Comparison of ENCODE assay signal across 24 cellular contexts in genomic region chr17:70124723-70125122, GRCh38. TPM values are rescaled to one million over a fixed set of nuclear protein-coding genes. Genes with fewer than 3 reads are reported as not detected.
"Had no signal": no experiment of that assay in that cellular context is flagged by ENCODE, and none has a peak within 500 bp of the region (broad histone marks: within the 10 kb centered on the region; RNA-seq: fewer than 3 reads in every experiment).

No MANE protein-coding gene starts in this region.

- DNase-seq: IMR-90, Kasumi-1, KG1, NCI-H1048, NCI-H1105 treated with DMSO at 0.1 percent for 48 hours, NCI-H1417 treated with DMSO at 0.1 percent for 48 hours, NCI-H146, NCI-H1694 treated with DMSO at 0.1 percent for 48 hours, NCI-H1930, NCI-H2081 treated with DMSO at 0.1 percent for 48 hours, NCI-H2171, NCI-H226, NCI-H446, NCI-H510A, NCI-H524 treated with DMSO at 0.1 percent for 48 hours, NCI-H69, NCI-H774, Right ventricle myocardium superior, RPMI8226, SIG-M5 had no signal

- H3K27ac ChIP-seq: SJSA1, SK-N-MC had no signal

- H3K4me3 ChIP-seq: SJSA1, SK-N-MC had no signal

- H3K36me3 ChIP-seq: SJSA1 had no signal

- H3K27me3 ChIP-seq: SJSA1 had no signal

- H3K9me3 ChIP-seq: SJSA1 had no signal

- ATAC-seq: HepG2 had no signal

RNA-seq across cellular contexts. Expression of gene KCNJ2, which starts 44.6 kb away (rescaled TPM):
- total RNA-seq: HepG2 had no signal
- polyA plus RNA-seq: HepG2 had no signal

RNA-seq across cellular contexts. Expression of gene KCNJ16, which starts 49.7 kb away (rescaled TPM):
- total RNA-seq: HepG2, HT1080, IMR-90, Right ventricle myocardium superior, SJSA1 had no signal
- polyA plus RNA-seq: HepG2, IMR-90 had no signal
